ENCODE assay signal across 26 cellular contexts in the genomic region with DNA sequence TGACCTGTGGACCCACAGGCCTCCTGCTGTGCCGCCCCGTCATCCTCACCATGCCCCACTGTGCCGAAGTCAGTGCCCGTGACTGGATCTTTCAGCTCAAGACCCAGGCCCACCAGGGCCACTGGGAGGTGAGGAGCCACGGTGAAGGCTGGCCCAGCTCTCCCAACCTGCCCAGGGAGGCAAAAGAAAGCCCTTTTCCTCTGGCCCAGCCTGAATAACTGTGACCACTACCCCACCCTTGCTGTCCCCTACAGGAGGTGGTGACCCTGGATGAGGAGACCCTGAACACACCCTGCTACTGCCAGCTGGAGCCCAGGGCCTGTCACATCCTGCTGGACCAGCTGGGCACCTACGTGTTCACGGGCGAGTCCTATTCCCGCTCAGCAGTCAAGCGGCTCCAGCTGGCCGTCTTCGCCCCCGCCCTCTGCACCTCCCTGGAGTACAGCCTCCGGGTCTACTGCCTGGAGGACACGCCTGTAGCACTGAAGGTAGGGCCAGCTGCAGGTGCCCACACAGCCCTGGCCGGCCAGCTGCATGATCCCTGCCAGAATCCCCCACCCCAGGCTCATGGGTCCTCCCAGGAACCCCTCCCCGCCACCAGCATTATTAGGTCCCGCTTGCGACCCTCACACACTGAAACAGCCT. TPM values are rescaled to one million over a fixed set of nuclear protein-coding genes. Genes with fewer than 3 reads are reported as not detected.
A peak's percentile ranks its signal among the peaks of the same experiment; 100 is the strongest.
DNase-seq lines count a peak whose midpoint lies in the region; ATAC-seq, FAIRE-seq and TF ChIP-seq lines count a peak whose summit lies in the region.
"Had no signal": no experiment of that assay in that cellular context is flagged by ENCODE, and none has a peak within 500 bp of the region (broad histone marks: within the 10 kb centered on the region; RNA-seq: fewer than 3 reads in every experiment).

No MANE protein-coding gene starts in this region.

- no peak overlapping the region for H2BK120ac ChIP-seq in mesenchymal stem cell (ENCODE audit: low read depth, low read length)

- no peak for TF ChIP-seq POLR2A in transverse colon (IDR thresholded peaks at IDR 0.05)

- H4K91ac ChIP-seq in mesenchymal stem cell (ENCODE audit: low read length): peak overlapping the region; percentile 2

- no peak overlapping the region for H3K27ac ChIP-seq in mesenchymal stem cell (ENCODE audit: low read length, poor library complexity, severe bottlenecking)
- H3K27ac ChIP-seq in transverse colon: no peak overlapping the region
- H3K27ac ChIP-seq: epithelial cell of prostate, gastroesophageal sphincter, ovary, uterus had no signal

- no peak overlapping the region for H2BK5ac ChIP-seq in mesenchymal stem cell (ENCODE audit: low read depth, low read length, poor library complexity, severe bottlenecking)

- H3K4ac ChIP-seq in mesenchymal stem cell (ENCODE audit: low read depth in 1 of 2, low read length in 2 of 2): no peak overlapping the region

- no peak overlapping the region for H2AK5ac ChIP-seq in mesenchymal stem cell (ENCODE audit: low read length, severe bottlenecking)

- H4K8ac ChIP-seq in mesenchymal stem cell (ENCODE audit: low read length): no peak overlapping the region

- no peak overlapping the region for H3K18ac ChIP-seq in mesenchymal stem cell (ENCODE audit: low read depth in 1 of 2, low read length in 2 of 2)

- H3K4me3 ChIP-seq in bronchial epithelial cell (ENCODE audit: low read depth, low read length): no peak overlapping the region
- H3K4me3 ChIP-seq in mesenchymal stem cell (ENCODE audit: insufficient read depth in 1 of 2, low read depth in 1 of 2, low read length in 2 of 2): no peak overlapping the region
- no peak overlapping the region for H3K4me3 ChIP-seq in transverse colon
- H3K4me3 ChIP-seq: gastroesophageal sphincter, GM12878, ovary, uterus had no signal

- H3K36me3 ChIP-seq in bronchial epithelial cell (ENCODE audit: control insufficient read depth, insufficient read depth, low read length): peaks cover 43% of the 10 kb centered on the region
- H3K36me3 ChIP-seq in mesenchymal stem cell (ENCODE audit: control insufficient read depth in 1 of 2, insufficient read depth in 2 of 2, low read depth in 1 of 2, low read length in 2 of 2): peaks cover 0 to 14% of the 10 kb centered on the region in 2 experiments
- no peaks in the 10 kb centered on the region for H3K36me3 ChIP-seq in transverse colon
- H3K36me3 ChIP-seq: ovary, uterus had no signal

- FAIRE-seq in bronchial epithelial cell (lab: Jason Lieb, UNC): peak; percentile 13
- FAIRE-seq: GM12878 had no signal

- DNase-seq in NCI-H524 (lab: John Stamatoyannopoulos, UW) (peak; percentile 20 to 66), NCI-H524 treated with DMSO at 0.1 percent for 48 hours (lab: John Stamatoyannopoulos, UW) (no peak), bronchial epithelial cell (ENCODE audit: low read depth) (peak; percentile 33), mesenchymal stem cell (no peak), transverse colon (peak; percentile 46), NCI-H2227 treated with DMSO at 0.1 percent for 48 hours (lab: John Stamatoyannopoulos, UW) (no peak), GM10248 (ENCODE audit: extremely low spot score) (no peak)
- DNase-seq: activated CD4-positive, alpha-beta T cell treated with anti-CD3 and anti-CD28 coated beads, Interleukin-2, amount 50 U/mL, for 1 hour; activated CD8-positive, alpha-beta memory T cell treated with anti-CD3 and anti-CD28 coated beads, Interleukin-2, amount 50 U/mL, for 4 hours; activated effector memory CD4-positive, alpha-beta T cell treated with Interleukin-2 at 50 U/mL for 16 hours; dermis blood vessel endothelial cell; GF-D8; left ventricle myocardium superior; NCI-H1694 treated with DMSO at 0.1 percent for 48 hours; NCI-H526; ovary; SHP77 treated with DMSO at 0.1 percent for 48 hours; stimulated activated CD4-positive, alpha-beta T cell treated with anti-CD3 and anti-CD28 coated beads, Interleukin-1b, Interleukin-23, amount 100 ng/mL, for 48 hours; stimulated activated naive CD8-positive, alpha-beta T cell treated with anti-CD3 and anti-CD28 coated beads, Interleukin-15, Interleukin-2, amounts not matched to agents 100 U/mL and 50 U/mL, for 24 hours; T-cell; uterus had no signal

- H3K23ac ChIP-seq in mesenchymal stem cell (ENCODE audit: low read length in 2 of 2): no peak overlapping the region

- intact Hi-C loops in transverse colon (cut with DNase I; ENCODE audit: low total_unique reads): no loop called here

- TF ChIP-seq CTCF in bronchial epithelial cell (IDR thresholded peaks at IDR 0.05; ENCODE audit: insufficient read depth, low read length, severe bottlenecking) (no peak), transverse colon (IDR thresholded peaks at IDR 0.05) (no peak), GM10248 (IDR thresholded peaks at IDR 0.05; ENCODE audit: control extremely low read depth, extremely low read depth, low read depth, missing control alignments) (no peak)

- no peaks in the 10 kb centered on the region for H3K27me3 ChIP-seq in bronchial epithelial cell (ENCODE audit: control insufficient read depth, insufficient read depth, low read length)
- H3K27me3 ChIP-seq in mesenchymal stem cell (ENCODE audit: control insufficient read depth in 1 of 2, insufficient read depth in 1 of 2, low read length in 2 of 2): peaks cover 0 to 37% of the 10 kb centered on the region in 2 experiments
- no peaks in the 10 kb centered on the region for H3K27me3 ChIP-seq in transverse colon
- H3K27me3 ChIP-seq: gastroesophageal sphincter, ovary, uterus had no signal

- H3K14ac ChIP-seq in mesenchymal stem cell (ENCODE audit: low read length in 2 of 2): no peak overlapping the region

- no peak overlapping the region for H2BK12ac ChIP-seq in mesenchymal stem cell (ENCODE audit: low read length in 2 of 2)

- no peak overlapping the region for H3K4me2 ChIP-seq in mesenchymal stem cell (ENCODE audit: low read length, poor library complexity, severe bottlenecking)

- WGBS in mesenchymal stem cell: 98% methylated on average over 19 of the region's 19 CpGs
- WGBS in transverse colon (ENCODE audit: low coverage in 1 of 2), 2 donors: 74% methylated on average over 19 of the region's 19 CpGs; no CpG with 5 or more reads in 1 of the 2 donors

- in situ Hi-C loops in transverse colon (cut with MboI; ENCODE audit: low pct_ligation_motif_present in 1 of 4, low pct_unique_long_range_greater_than_20kb in 1 of 4, low sequenced_read_pairs in 3 of 4): no loop called here

- no peak overlapping the region for H2BK15ac ChIP-seq in mesenchymal stem cell (ENCODE audit: low read depth, poor library complexity, severe bottlenecking)

- CTCF ChIA-PET in GM10248 (lab: Yijun Ruan, JAX): interaction anchor here (0.8 to 1.5 kb wide), 3 partner anchors 9 to 603 kb away, joined by 3 to 5 read pairs (median 4); no protein-coding TSS in a partner anchor

- H3K79me1 ChIP-seq in mesenchymal stem cell (replicated peaks; ENCODE audit: low read length, poor library complexity, severe bottlenecking): no peaks in the 10 kb centered on the region

- POLR2A ChIA-PET in GM10248 (lab: Yijun Ruan, JAX): no interaction called here

- H3K4me1 ChIP-seq in mesenchymal stem cell (ENCODE audit: control insufficient read depth, insufficient read depth, low read depth, low read length): no peaks in the 10 kb centered on the region
- H3K4me1 ChIP-seq in transverse colon: no peaks in the 10 kb centered on the region
- H3K4me1 ChIP-seq: gastroesophageal sphincter, uterus had no signal

- no peak for TF ChIP-seq EP300 in transverse colon (IDR thresholded peaks at IDR 0.05; ENCODE audit: low read depth)

- H3K9me3 ChIP-seq in mesenchymal stem cell (ENCODE audit: control insufficient read depth, low read length): no peaks in the 10 kb centered on the region
- H3K9me3 ChIP-seq in transverse colon: no peaks in the 10 kb centered on the region
- H3K9me3 ChIP-seq: gastroesophageal sphincter, ovary, uterus had no signal

- H3K9ac ChIP-seq in mesenchymal stem cell (ENCODE audit: low read length): no peak overlapping the region

- H2AFZ ChIP-seq in mesenchymal stem cell (ENCODE audit: low read depth, low read length): no peak overlapping the region

- ATAC-seq in GM19035 (IDR thresholded peaks at IDR 0.05; ENCODE audit: unreplicated experiment): no peak
- ATAC-seq: gastroesophageal sphincter; GM12878; HCT116; left ventricle myocardium superior; stimulated activated naive CD8-positive, alpha-beta T cell treated with anti-CD3 and anti-CD28 coated beads, Interleukin-15, Interleukin-2, amounts not matched to agents 100 U/mL and 50 U/mL, for 24 hours; T-cell had no signal

RNA-seq across cellular contexts. Expression of gene SLC29A3, which starts 25.5 kb away (rescaled TPM):
- 0.53 and 0.77 TPM in 2 replicates for total RNA-seq in bronchial epithelial cell
- 2.4 TPM for polyA plus RNA-seq in mesenchymal stem cell (2013, experiment 1 of 2)
- 2.1 TPM for polyA plus RNA-seq in mesenchymal stem cell (2013, experiment 2 of 2)
- total RNA-seq in transverse colon: 1 to 10 TPM in 3 of 4 donors, under 1 TPM in 1; 0.75 to 6.4 (median 3.4) TPM

Comparison
In these comparisons a context has a peak if more than half of its experiments do, and no peak if none do; other contexts are left out.
1. DNase-seq: peak in NCI-H524 (2 of 2), bronchial epithelial cell (single experiment) and transverse colon (single experiment); none in NCI-H524 treated with DMSO at 0.1 percent for 48 hours (single experiment), mesenchymal stem cell (single experiment), NCI-H2227 treated with DMSO at 0.1 percent for 48 hours (single experiment) and GM10248 (single experiment).